Comparison of ENCODE assay signal across 20 cellular contexts in genomic region chr7:44762726-44763522, GRCh38. TPM values are rescaled to one million over a fixed set of nuclear protein-coding genes. Genes with fewer than 3 reads are reported as not detected.
DNase-seq lines count a peak whose midpoint lies in the region; ATAC-seq and TF ChIP-seq lines count a peak whose summit lies in the region.
"Had no signal": no experiment of that assay in that cellular context is flagged by ENCODE, and none has a peak within 500 bp of the region (broad histone marks: within the 10 kb centered on the region; RNA-seq: fewer than 3 reads in every experiment).

No MANE protein-coding gene starts in this region.

- no peak overlapping the region for H3K4me2 ChIP-seq in osteoblast (ENCODE audit: insufficient read depth, low read length)

- peaks cover 60% of the 10 kb centered on the region for H3K36me3 ChIP-seq in osteoblast (ENCODE audit: insufficient read depth, low read length)

- no peak overlapping the region for H3K4me3 ChIP-seq in osteoblast (ENCODE audit: insufficient read depth, low read length)
- H3K4me3 ChIP-seq: MG63, Peyer's patch had no signal

- no peak for ATAC-seq in T-helper 17 cell

- no peaks in the 10 kb centered on the region for H4K20me1 ChIP-seq in osteoblast (ENCODE audit: insufficient read depth, low read length)

- no peaks in the 10 kb centered on the region for H3K79me2 ChIP-seq in osteoblast (ENCODE audit: insufficient read depth, low read length)

- H3K27me3 ChIP-seq in osteoblast (ENCODE audit: insufficient read depth, low read length): no peaks in the 10 kb centered on the region
- H3K27me3 ChIP-seq: MG63, Peyer's patch had no signal

- no peak overlapping the region for H3K27ac ChIP-seq in osteoblast (ENCODE audit: low read depth, low read length)

- peaks cover 3% of the 10 kb centered on the region for H3K36me3 Mint-ChIP-seq in T-helper 17 cell (ENCODE audit: low read depth)

- no peaks in the 10 kb centered on the region for H3K4me1 ChIP-seq in osteoblast (ENCODE audit: insufficient read depth, low read length)

- no peak for TF ChIP-seq CTCF in GM10266 (IDR thresholded peaks at IDR 0.05; ENCODE audit: control insufficient read depth, insufficient read depth, low read depth, missing control alignments)
- TF ChIP-seq CTCF in osteoblast (IDR thresholded peaks at IDR 0.05; ENCODE audit: extremely low read depth, low read depth, low read length): no peak

- DNase-seq in AG20443 (ENCODE audit: low spot score) (peak; percentile 7), GM10266 (ENCODE audit: extremely low spot score) (peak; percentile 19), T-helper 17 cell (no peak), osteoblast (ENCODE audit: insufficient read length, low spot score, missing footprints) (peak; percentile 58), activated gamma-delta T cell treated with Interleukin-2 at 50 U/mL for 16 hours (no peak), NCI-H1092 treated with DMSO at 0.1 percent for 48 hours (lab: John Stamatoyannopoulos, UW) (no peak)
- no peak for DNase-seq in stimulated activated CD8-positive, alpha-beta memory T cell treated with anti-CD3 and anti-CD28 coated beads, Interleukin-4, amount 100 ng/mL, for 48 hours
- DNase-seq: C1 segment of cervical spinal cord, DMS79, HCEC 1CT, Kasumi-1, NCI-H1092, NCI-H146, NCI-H2081, NCI-H2171 treated with DMSO at 0.1 percent for 48 hours, NCI-H446, NCI-H69, Peyer's patch, Right ventricle myocardium superior had no signal

- no peak overlapping the region for H3K4me3 Mint-ChIP-seq in T-helper 17 cell

- no peaks in the 10 kb centered on the region for H3K9me3 ChIP-seq in T-helper 17 cell (ENCODE audit: control insufficient read depth, low read length, poor library complexity, severe bottlenecking)
- H3K9me3 ChIP-seq in osteoblast (ENCODE audit: low read depth, low read length): no peaks in the 10 kb centered on the region
- H3K9me3 ChIP-seq: MG63, Peyer's patch had no signal

- H3K27ac Mint-ChIP-seq in T-helper 17 cell: peak overlapping the region; percentile 53

- no peaks in the 10 kb centered on the region for H3K27me3 Mint-ChIP-seq in T-helper 17 cell

- no peak overlapping the region for H2AFZ ChIP-seq in osteoblast (ENCODE audit: low read length)

- peaks cover 3% of the 10 kb centered on the region for H3K4me1 Mint-ChIP-seq in T-helper 17 cell

RNA-seq across cellular contexts. Expression of gene ZMIZ2, which starts 14.3 kb away (rescaled TPM):
- total RNA-seq in T-helper 17 cell (100 to 1,000 TPM; 117 to 171 TPM), osteoblast (18.8 and 19.4 TPM in 2 replicates)

RNA-seq across cellular contexts. Expression of gene PPIA, which starts 33.6 kb away (rescaled TPM):
- total RNA-seq in T-helper 17 cell (100 to 1,000 TPM; 691 to 692 TPM), osteoblast (1,505 and 1,612 TPM in 2 replicates)

Comparison
In these comparisons a context has a peak if more than half of its experiments do, and no peak if none do; other contexts are left out.
1. DNase-seq: peak in AG20443 (single experiment), GM10266 (single experiment) and osteoblast (single experiment); none in T-helper 17 cell (0 of 3), stimulated activated CD8-positive, alpha-beta memory T cell treated with anti-CD3 and anti-CD28 coated beads, Interleukin-4, amount 100 ng/mL, for 48 hours (single experiment), activated gamma-delta T cell treated with Interleukin-2 at 50 U/mL for 16 hours (single experiment) and NCI-H1092 treated with DMSO at 0.1 percent for 48 hours (single experiment).